In genomic region chr9:113519401-113520108, GRCh38 we compare ENCODE assay signal across 10 cellular contexts. TPM values are rescaled to one million over a fixed set of nuclear protein-coding genes. Genes with fewer than 3 reads are reported as not detected.
DNase-seq lines count a peak whose midpoint lies in the region; ATAC-seq and TF ChIP-seq lines count a peak whose summit lies in the region.
"Had no signal": no experiment of that assay in that cellular context is flagged by ENCODE, and none has a peak within 500 bp of the region (broad histone marks: within the 10 kb centered on the region; RNA-seq: fewer than 3 reads in every experiment).

No MANE protein-coding gene starts in this region.

- no peaks in the 10 kb centered on the region for H3K9me3 Mint-ChIP-seq in activated naive CD8-positive, alpha-beta T cell treated with anti-CD3 and anti-CD28 coated beads, Interleukin-2, amount 50 U/mL, for 24 hours
- H3K9me3 Mint-ChIP-seq: memory B cell had no signal

- peaks cover 75% of the 10 kb centered on the region for H3K36me3 ChIP-seq in right atrium auricular region
- no peaks in the 10 kb centered on the region for H3K36me3 ChIP-seq in vagina
- H3K36me3 ChIP-seq: BLaER1 had no signal

- intact Hi-C loops in left cardiac atrium (cut with DNase I) (no loop called here), vagina (cut with DNase I) (no loop called here)

- TF ChIP-seq POLR2A in vagina (IDR thresholded peaks at IDR 0.05): no peak

- peak overlapping the region; percentile 87 for H3K4me3 Mint-ChIP-seq in activated naive CD8-positive, alpha-beta T cell treated with anti-CD3 and anti-CD28 coated beads, Interleukin-2, amount 50 U/mL, for 24 hours
- H3K4me3 Mint-ChIP-seq: memory B cell had no signal

- H3K27ac Mint-ChIP-seq in activated naive CD8-positive, alpha-beta T cell treated with anti-CD3 and anti-CD28 coated beads, Interleukin-2, amount 50 U/mL, for 24 hours: peak overlapping the region; percentile 83
- H3K27ac Mint-ChIP-seq: memory B cell had no signal

- ATAC-seq in left cardiac atrium: no peak
- no peak for ATAC-seq in activated naive CD8-positive, alpha-beta T cell treated with anti-CD3 and anti-CD28 coated beads, Interleukin-2, amount 50 U/mL, for 24 hours

- TF ChIP-seq CTCF in right atrium auricular region (IDR thresholded peaks at IDR 0.05) (no peak), vagina (IDR thresholded peaks at IDR 0.05) (no peak)

- peaks cover 2% of the 10 kb centered on the region for H3K27me3 Mint-ChIP-seq in activated naive CD8-positive, alpha-beta T cell treated with anti-CD3 and anti-CD28 coated beads, Interleukin-2, amount 50 U/mL, for 24 hours
- H3K27me3 Mint-ChIP-seq: memory B cell had no signal

- H3K27ac ChIP-seq in right atrium auricular region (peak overlapping the region; percentile 50 to 70), vagina (peak overlapping the region; percentile 23)
- H3K27ac ChIP-seq: BLaER1 had no signal

- H3K36me3 Mint-ChIP-seq in activated naive CD8-positive, alpha-beta T cell treated with anti-CD3 and anti-CD28 coated beads, Interleukin-2, amount 50 U/mL, for 24 hours (ENCODE audit: low read depth): peaks cover 46% of the 10 kb centered on the region
- H3K36me3 Mint-ChIP-seq: memory B cell had no signal

- H3K27me3 ChIP-seq in right atrium auricular region (no peaks in the 10 kb centered on the region), vagina (no peaks in the 10 kb centered on the region)
- H3K27me3 ChIP-seq: BLaER1 had no signal

- H3K4me1 ChIP-seq in right atrium auricular region: peaks cover 0 to 72% of the 10 kb centered on the region in 2 donors
- H3K4me1 ChIP-seq in vagina: peaks cover 35% of the 10 kb centered on the region

- H3K9me3 ChIP-seq in right atrium auricular region: no peaks in the 10 kb centered on the region
- no peaks in the 10 kb centered on the region for H3K9me3 ChIP-seq in vagina
- H3K9me3 ChIP-seq: BLaER1 had no signal

- no peak for DNase-seq in right atrium auricular region (ENCODE audit: low spot score)
- DNase-seq in left cardiac atrium: no peak
- no peak for DNase-seq in activated naive CD8-positive, alpha-beta T cell treated with anti-CD3 and anti-CD28 coated beads, Interleukin-2, amount 50 U/mL, for 24 hours
- DNase-seq in kidney glomerular epithelial cell (lab: John Stamatoyannopoulos, UW): peak; percentile 90
- DNase-seq in vagina (ENCODE audit: extremely low spot score in 2 of 2): no peak
- no peak for DNase-seq in SHP77 (lab: John Stamatoyannopoulos, UW)
- no peak for DNase-seq in DMS 273 (lab: John Stamatoyannopoulos, UW; ENCODE audit: unreplicated experiment)
- no peak for DNase-seq in stimulated activated naive CD4-positive, alpha-beta T cell (lab: John Stamatoyannopoulos, UW)

- no peak overlapping the region for H3K4me3 ChIP-seq in right atrium auricular region
- H3K4me3 ChIP-seq in vagina: no peak overlapping the region
- H3K4me3 ChIP-seq: BLaER1 had no signal

- H3K4me1 Mint-ChIP-seq in activated naive CD8-positive, alpha-beta T cell treated with anti-CD3 and anti-CD28 coated beads, Interleukin-2, amount 50 U/mL, for 24 hours: peaks cover 95% of the 10 kb centered on the region

RNA-seq across cellular contexts. Expression of gene RGS3, which starts 56.0 kb away (rescaled TPM):
- total RNA-seq in right atrium auricular region (100 to 1,000 TPM; 112 to 184 TPM), left cardiac atrium (100 to 1,000 TPM; 124 to 131 TPM), vagina (27.0 TPM)
